ENCODE assay signal across 3 cellular contexts in genomic region chr17:57766307-57766943, GRCh38.
TF ChIP-seq lines count a peak whose summit lies in the region.

No MANE protein-coding gene starts in this region.

TF ChIP-seq in A549, 52 proteins besides CTCF, POLR2A, EP300 and RAD21 (continued from another document):
- TF ChIP-seq FOSL2 (IDR thresholded peaks at IDR 0.05) (no peak), FOSL2 (CRISPR knock-in tag; IDR thresholded peaks at IDR 0.05) (peak; percentile 7; the same call in 1 of the 2 replicates), HES2 (IDR thresholded peaks at IDR 0.05) (no peak), JUNB (IDR thresholded peaks at IDR 0.05) (no peak)

TF ChIP-seq in GM12891, 5 proteins besides CTCF, POLR2A, EP300 and RAD21 (continued from another document):
- TF ChIP-seq TAF1 (IDR thresholded peaks at IDR 0.05; ENCODE audit: low read depth, low read length) (no peak), POLR2AphosphoS5 (IDR thresholded peaks at IDR 0.05; ENCODE audit: low read depth, low read length) (no peak), PAX5 (IDR thresholded peaks at IDR 0.05; ENCODE audit: insufficient read depth, low read length, severe bottlenecking) (no peak)
TF ChIP-seq in GM12891: peak in this region for 0.

TF ChIP-seq in endothelial cell of umbilical vein, 7 proteins besides CTCF, POLR2A, EP300 and RAD21 (continued from another document):
- TF ChIP-seq POLR2AphosphoS5 (IDR thresholded peaks at IDR 0.05; ENCODE audit: insufficient read depth, low read depth, low read length) = no peak
- no peak for TF ChIP-seq MAX (IDR thresholded peaks at IDR 0.05; ENCODE audit: insufficient read depth, insufficient read length)
- no peak for TF ChIP-seq EZH2 (IDR thresholded peaks at IDR 0.05; ENCODE audit: borderline replicate concordance, low read depth, low read length, severe bottlenecking)
- TF ChIP-seq MYC (IDR thresholded peaks at IDR 0.05; ENCODE audit: low read depth, low read length) = no peak
- no peak for TF ChIP-seq GATA2 (IDR thresholded peaks at IDR 0.05; ENCODE audit: insufficient read depth, insufficient read length, low read depth, low read length)
TF ChIP-seq in endothelial cell of umbilical vein: peak in this region for 0.
